Comparison of ENCODE assay signal across 9 cellular contexts in the genomic region with DNA sequence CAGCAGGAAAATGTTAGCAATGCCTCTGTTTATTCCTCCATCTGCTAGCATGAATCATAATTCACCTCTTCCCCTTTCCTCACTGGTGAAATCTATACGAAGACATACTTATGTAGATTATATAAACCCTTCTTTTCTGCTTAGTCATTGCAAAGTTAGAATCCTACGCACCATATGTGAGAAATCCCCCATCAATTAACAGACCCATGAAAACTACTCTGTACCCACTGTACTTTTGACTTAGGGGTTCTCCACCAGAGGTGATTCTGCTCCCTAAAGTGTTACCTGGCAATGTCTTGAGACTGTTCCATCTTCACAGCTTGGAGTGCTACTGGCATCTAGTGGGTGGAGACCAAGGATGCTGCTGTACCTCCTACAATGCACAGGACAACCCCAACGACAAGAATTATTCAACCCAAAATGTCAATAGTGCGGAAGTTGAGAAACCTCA. TPM values are rescaled to one million over a fixed set of nuclear protein-coding genes. Genes with fewer than 3 reads are reported as not detected.
A peak's percentile ranks its signal among the peaks of the same experiment; 100 is the strongest.
DNase-seq lines count a peak whose midpoint lies in the region; ATAC-seq and TF ChIP-seq lines count a peak whose summit lies in the region.
"Had no signal": no experiment of that assay in that cellular context is flagged by ENCODE, and none has a peak within 500 bp of the region (broad histone marks: within the 10 kb centered on the region; RNA-seq: fewer than 3 reads in every experiment).

No MANE protein-coding gene starts in this region.

- TF ChIP-seq CTCF in MM.1S (IDR thresholded peaks at IDR 0.05; ENCODE audit: low read length) (0 out of 2 replicates have a peak, but pooled peaks have one; percentile 6), brain (conservative IDR thresholded peaks at IDR 0.05) (peak; percentile 35 to 48)

- ATAC-seq in activated CD4-positive, CD25-positive, alpha-beta regulatory T cell treated with anti-CD3 and anti-CD28 coated beads, Interleukin-2, amount 50 U/mL, for 24 hours, result no peak
- ATAC-seq: body of pancreas had no signal

- H3K36me3 Mint-ChIP-seq in brain, result no peaks in the 10 kb centered on the region

- no peaks in the 10 kb centered on the region for H3K9me2 ChIP-seq in MM.1S (replicated peaks; ENCODE audit: insufficient read depth, low read length)

- no peak overlapping the region for H3K27ac Mint-ChIP-seq in brain

- H2AFZ ChIP-seq in MM.1S (ENCODE audit: low read length), result no peak overlapping the region

- H3K4me2 ChIP-seq in MM.1S (ENCODE audit: low read depth, low read length), result no peak overlapping the region

- H3K4me1 Mint-ChIP-seq in brain, result no peaks in the 10 kb centered on the region

- H3K4me3 ChIP-seq in MM.1S (ENCODE audit: low read length), result no peak overlapping the region
- H3K4me3 ChIP-seq: body of pancreas had no signal

- peaks cover 6 to 25% (median 16%) of the 10 kb centered on the region in 5 experiments for H3K9me3 Mint-ChIP-seq in brain

- H3F3A ChIP-seq in MM.1S (ENCODE audit: insufficient read depth, low read length), result no peaks in the 10 kb centered on the region

- H4K20me1 ChIP-seq in MM.1S (ENCODE audit: insufficient read depth, low read length), result no peaks in the 10 kb centered on the region

- no peaks in the 10 kb centered on the region for H3K9me3 ChIP-seq in MM.1S (replicated peaks; ENCODE audit: insufficient read depth, low read length)
- H3K9me3 ChIP-seq: body of pancreas had no signal

- H3K27ac ChIP-seq in MM.1S (ENCODE audit: low read length), result no peak overlapping the region
- H3K27ac ChIP-seq: body of pancreas had no signal

- H3K27me3 ChIP-seq in MM.1S (replicated peaks; ENCODE audit: insufficient read depth, low read length), result no peaks in the 10 kb centered on the region
- H3K27me3 ChIP-seq: body of pancreas had no signal

- no peaks in the 10 kb centered on the region for H3K79me2 ChIP-seq in MM.1S (ENCODE audit: low read length)

- H3K4me3 Mint-ChIP-seq in brain, result no peak overlapping the region

- DNase-seq in GM04504 (ENCODE audit: low read depth) (peak; percentile 67), MM.1S (no peak), occipital lobe (lab: John Stamatoyannopoulos, UW) (peak; percentile 4), NCI-H1930 (lab: John Stamatoyannopoulos, UW) (no peak), T-helper 1 cell (no peak)
- DNase-seq: body of pancreas, T1000 had no signal

- H3K9ac ChIP-seq in MM.1S (ENCODE audit: low read length), result no peak overlapping the region

- H3K36me3 ChIP-seq in MM.1S (replicated peaks; ENCODE audit: insufficient read depth, low read length), result no peaks in the 10 kb centered on the region

- H3K4me1 ChIP-seq in MM.1S (ENCODE audit: low read length), result no peaks in the 10 kb centered on the region
- H3K4me1 ChIP-seq: body of pancreas had no signal

- peaks cover 4% of the 10 kb centered on the region for H3K27me3 Mint-ChIP-seq in brain

RNA-seq across cellular contexts. Expression of a gene that starts 49.6 kb away (rescaled TPM):
- polyA plus RNA-seq in brain (ENCODE audit: insufficient read depth, low read depth, low replicate concordance), result 31.8 TPM
- total RNA-seq in occipital lobe, result 69.9 TPM

Comparison
In these comparisons a context has a peak if more than half of its experiments do, and no peak if none do; other contexts are left out.
1. DNase-seq: peak in GM04504 (single experiment) and occipital lobe (single experiment); none in MM.1S (single experiment), NCI-H1930 (0 of 2) and T-helper 1 cell (0 of 5).